8 cellular contexts compared by ENCODE assay signal in genomic region chr4:10108818-10109783, GRCh38. TPM values are rescaled to one million over a fixed set of nuclear protein-coding genes. Genes with fewer than 3 reads are reported as not detected.
DNase-seq lines count a peak whose midpoint lies in the region; ATAC-seq and TF ChIP-seq lines count a peak whose summit lies in the region.

No MANE protein-coding gene starts in this region.

- whole genome bisulfite sequencing in neuronal stem cell (ENCODE audit: extremely low coverage in 2 of 2, insufficient read length in 2 of 2, insufficient replicate concordance in 1 of 2), 2 donors: no CpG with 5 or more reads among the region's 17 CpGs

- H2AFZ ChIP-seq in neuronal stem cell (ENCODE audit: low read length): no peak overlapping the region

- intact Hi-C loops in left colon (cut with DNase I, micrococcal nuclease): no loop called here
- intact Hi-C loops in tibial artery (cut with DNase I; ENCODE audit: low total_unique reads): no loop called here

- H3K18ac ChIP-seq in neuronal stem cell (ENCODE audit: low read length): no peak overlapping the region

- H3K9me3 ChIP-seq in tibial artery (no peaks in the 10 kb centered on the region), neuronal stem cell (replicated peaks in 1 of 2; ENCODE audit: control insufficient read depth in 2 of 2, insufficient read depth in 1 of 2, low read depth in 1 of 2, low read length in 2 of 2) (no peaks in the 10 kb centered on the region)

- H3K4me1 ChIP-seq in tibial artery (peaks cover 11 to 100% (median 98%) of the 10 kb centered on the region in 4 donors), neuronal stem cell (ENCODE audit: control insufficient read depth in 2 of 2, insufficient read depth in 1 of 2, low read depth in 1 of 2, low read length in 2 of 2) (peaks cover 13 to 29% of the 10 kb centered on the region in 2 donors)

- H3K27me3 ChIP-seq in tibial artery (no peaks in the 10 kb centered on the region), neuronal stem cell (ENCODE audit: control insufficient read depth in 3 of 3, insufficient read depth in 3 of 3, low read depth in 1 of 3, low read length in 3 of 3) (no peaks in the 10 kb centered on the region)

- H4K8ac ChIP-seq in neuronal stem cell (ENCODE audit: low read depth, low read length): no peak overlapping the region

- H2BK15ac ChIP-seq in neuronal stem cell (ENCODE audit: low read length): no peak overlapping the region

- H3K36me3 ChIP-seq in tibial artery: peaks cover 34 to 63% (median 58%) of the 10 kb centered on the region in 3 donors
- peaks cover 49 to 92% of the 10 kb centered on the region in 2 donors for H3K36me3 ChIP-seq in neuronal stem cell (replicated peaks in 1 of 2; ENCODE audit: control insufficient read depth in 2 of 2, insufficient read depth in 2 of 2, low read length in 2 of 2)

- H3K79me1 ChIP-seq in neuronal stem cell (ENCODE audit: low read depth, low read length): peaks cover 4% of the 10 kb centered on the region

- TF ChIP-seq CTCF in tibial artery (IDR thresholded peaks at IDR 0.05): no peak
- no peak for TF ChIP-seq CTCF in omental fat pad (IDR thresholded peaks at IDR 0.05)

- H3K9ac ChIP-seq in neuronal stem cell (ENCODE audit: low read depth, low read length, poor library complexity): no peak overlapping the region

- ATAC-seq in left colon: peak; percentile 67
- ATAC-seq in omental fat pad (ENCODE audit: low FRiP score): no peak

- no peak overlapping the region for H4K91ac ChIP-seq in neuronal stem cell (ENCODE audit: low read depth, low read length, poor library complexity)

- H3K4ac ChIP-seq in neuronal stem cell (ENCODE audit: low read length): no peak overlapping the region

- peak overlapping the region in 1 of 2 donors; percentile 27 for H3K4me3 ChIP-seq in tibial artery
- no peak overlapping the region for H3K4me3 ChIP-seq in neuronal stem cell (ENCODE audit: low read length in 2 of 2)

- H3K23ac ChIP-seq in neuronal stem cell (ENCODE audit: low read depth, low read length, poor library complexity): no peak overlapping the region

- no peak overlapping the region for H2BK5ac ChIP-seq in neuronal stem cell (ENCODE audit: low read length)

- no peak overlapping the region for H2AK5ac ChIP-seq in neuronal stem cell (ENCODE audit: low read depth, low read length)

- peak; percentile 63 for DNase-seq in activated T-cell treated with anti-CD3 and anti-CD28 coated beads, Interleukin-2, amount 50 U/mL, for 1 hour
- DNase-seq in activated T-cell treated with anti-CD3 and anti-CD28 coated beads for 4 hours: no peak
- peak; percentile 74 for DNase-seq in amniotic epithelial cell (ENCODE audit: low read depth)
- DNase-seq in left colon: no peak
- DNase-seq in tibial artery: no peak
- DNase-seq in NCI-H146 (lab: John Stamatoyannopoulos, UW): no peak
- DNase-seq in neuronal stem cell (ENCODE audit: low spot score): no peak
- DNase-seq in omental fat pad (ENCODE audit: low spot score): no peak

- no peak overlapping the region for H2BK120ac ChIP-seq in neuronal stem cell (ENCODE audit: low read depth, low read length)

- H3K27ac ChIP-seq in tibial artery (peak overlapping the region; percentile 95 to 96), neuronal stem cell (replicated peaks; ENCODE audit: low read length) (no peak overlapping the region)

- no peak overlapping the region for H2BK12ac ChIP-seq in neuronal stem cell (ENCODE audit: low read length)

- H3K4me2 ChIP-seq in neuronal stem cell (ENCODE audit: insufficient read depth, low read length, poor library complexity, severe bottlenecking): no peak overlapping the region

- no peak overlapping the region for H3K14ac ChIP-seq in neuronal stem cell (ENCODE audit: low read length)

RNA-seq across cellular contexts. Expression of gene WDR1, which starts 7.5 kb away (rescaled TPM):
- total RNA-seq in left colon (100 to 1,000 TPM; 448 to 457 TPM), omental fat pad (100 to 1,000 TPM; 114 to 219 (median 135) TPM)
- 78.8 TPM for polyA plus RNA-seq in neuronal stem cell (2013, experiment 1 of 2)
- 78.7 TPM for polyA plus RNA-seq in neuronal stem cell (2013, experiment 2 of 2)

Comparison
In these comparisons a context has a peak if more than half of its experiments do, and no peak if none do; other contexts are left out.
1. DNase-seq: peak in activated T-cell treated with anti-CD3 and anti-CD28 coated beads, Interleukin-2, amount 50 U/mL, for 1 hour (single experiment) and amniotic epithelial cell (single experiment); none in activated T-cell treated with anti-CD3 and anti-CD28 coated beads for 4 hours (single experiment), left colon (0 of 2), tibial artery (0 of 2), NCI-H146 (single experiment), neuronal stem cell (single experiment) and omental fat pad (single experiment).